In the genomic region with DNA sequence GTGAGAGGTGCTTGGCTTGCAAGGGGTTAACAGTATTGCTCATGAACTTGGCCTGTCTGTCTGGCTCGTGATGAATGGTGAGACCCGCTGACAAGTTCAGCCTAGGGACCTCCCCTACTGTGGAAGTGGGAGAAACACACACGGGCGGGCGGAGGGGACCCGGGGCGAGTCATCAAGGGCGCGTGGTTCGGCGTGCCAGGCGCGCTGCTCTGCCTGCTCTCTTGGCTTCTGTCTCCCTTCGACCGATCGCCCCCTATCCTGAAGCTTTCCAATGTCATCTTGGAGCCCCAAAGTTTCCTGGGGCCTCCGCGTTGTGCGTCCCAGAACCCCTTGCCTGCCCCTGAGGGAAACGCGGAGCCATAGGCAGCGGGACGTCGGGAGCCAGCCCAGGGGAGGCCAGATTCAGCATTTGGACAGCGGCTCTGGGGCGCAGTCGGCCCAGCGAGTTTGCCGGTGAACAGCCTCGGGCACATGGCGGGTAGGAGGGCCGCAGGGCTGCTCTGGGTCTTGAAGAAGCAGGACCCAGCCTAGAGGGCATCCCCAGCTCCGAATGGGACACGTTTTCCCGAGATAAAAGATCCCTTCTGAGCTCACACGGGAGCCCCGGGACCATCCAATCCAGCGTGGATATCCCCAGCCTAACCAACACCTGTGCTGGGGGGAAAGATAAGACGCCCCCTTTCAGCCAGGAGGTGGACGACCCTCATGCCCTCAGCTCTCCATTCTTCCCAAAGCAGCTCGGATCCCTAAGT, we compare ENCODE assay signal across 1 cellular context.
TF ChIP-seq lines count a peak whose summit lies in the region.

No MANE protein-coding gene starts in this region.

TF ChIP-seq in HepG2, 621 proteins besides CTCF, POLR2A, EP300 and RAD21 (continued from another document and continues in another):
- TF ChIP-seq, protein P1, sequence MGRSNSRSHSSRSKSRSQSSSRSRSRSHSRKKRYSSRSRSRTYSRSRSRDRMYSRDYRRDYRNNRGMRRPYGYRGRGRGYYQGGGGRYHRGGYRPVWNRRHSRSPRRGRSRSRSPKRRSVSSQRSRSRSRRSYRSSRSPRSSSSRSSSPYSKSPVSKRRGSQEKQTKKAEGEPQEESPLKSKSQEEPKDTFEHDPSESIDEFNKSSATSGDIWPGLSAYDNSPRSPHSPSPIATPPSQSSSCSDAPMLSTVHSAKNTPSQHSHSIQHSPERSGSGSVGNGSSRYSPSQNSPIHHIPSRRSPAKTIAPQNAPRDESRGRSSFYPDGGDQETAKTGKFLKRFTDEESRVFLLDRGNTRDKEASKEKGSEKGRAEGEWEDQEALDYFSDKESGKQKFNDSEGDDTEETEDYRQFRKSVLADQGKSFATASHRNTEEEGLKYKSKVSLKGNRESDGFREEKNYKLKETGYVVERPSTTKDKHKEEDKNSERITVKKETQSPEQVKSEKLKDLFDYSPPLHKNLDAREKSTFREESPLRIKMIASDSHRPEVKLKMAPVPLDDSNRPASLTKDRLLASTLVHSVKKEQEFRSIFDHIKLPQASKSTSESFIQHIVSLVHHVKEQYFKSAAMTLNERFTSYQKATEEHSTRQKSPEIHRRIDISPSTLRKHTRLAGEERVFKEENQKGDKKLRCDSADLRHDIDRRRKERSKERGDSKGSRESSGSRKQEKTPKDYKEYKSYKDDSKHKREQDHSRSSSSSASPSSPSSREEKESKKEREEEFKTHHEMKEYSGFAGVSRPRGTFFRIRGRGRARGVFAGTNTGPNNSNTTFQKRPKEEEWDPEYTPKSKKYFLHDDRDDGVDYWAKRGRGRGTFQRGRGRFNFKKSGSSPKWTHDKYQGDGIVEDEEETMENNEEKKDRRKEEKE (IDR thresholded peaks at IDR 0.05): no peak
- TF ChIP-seq, protein P2, sequence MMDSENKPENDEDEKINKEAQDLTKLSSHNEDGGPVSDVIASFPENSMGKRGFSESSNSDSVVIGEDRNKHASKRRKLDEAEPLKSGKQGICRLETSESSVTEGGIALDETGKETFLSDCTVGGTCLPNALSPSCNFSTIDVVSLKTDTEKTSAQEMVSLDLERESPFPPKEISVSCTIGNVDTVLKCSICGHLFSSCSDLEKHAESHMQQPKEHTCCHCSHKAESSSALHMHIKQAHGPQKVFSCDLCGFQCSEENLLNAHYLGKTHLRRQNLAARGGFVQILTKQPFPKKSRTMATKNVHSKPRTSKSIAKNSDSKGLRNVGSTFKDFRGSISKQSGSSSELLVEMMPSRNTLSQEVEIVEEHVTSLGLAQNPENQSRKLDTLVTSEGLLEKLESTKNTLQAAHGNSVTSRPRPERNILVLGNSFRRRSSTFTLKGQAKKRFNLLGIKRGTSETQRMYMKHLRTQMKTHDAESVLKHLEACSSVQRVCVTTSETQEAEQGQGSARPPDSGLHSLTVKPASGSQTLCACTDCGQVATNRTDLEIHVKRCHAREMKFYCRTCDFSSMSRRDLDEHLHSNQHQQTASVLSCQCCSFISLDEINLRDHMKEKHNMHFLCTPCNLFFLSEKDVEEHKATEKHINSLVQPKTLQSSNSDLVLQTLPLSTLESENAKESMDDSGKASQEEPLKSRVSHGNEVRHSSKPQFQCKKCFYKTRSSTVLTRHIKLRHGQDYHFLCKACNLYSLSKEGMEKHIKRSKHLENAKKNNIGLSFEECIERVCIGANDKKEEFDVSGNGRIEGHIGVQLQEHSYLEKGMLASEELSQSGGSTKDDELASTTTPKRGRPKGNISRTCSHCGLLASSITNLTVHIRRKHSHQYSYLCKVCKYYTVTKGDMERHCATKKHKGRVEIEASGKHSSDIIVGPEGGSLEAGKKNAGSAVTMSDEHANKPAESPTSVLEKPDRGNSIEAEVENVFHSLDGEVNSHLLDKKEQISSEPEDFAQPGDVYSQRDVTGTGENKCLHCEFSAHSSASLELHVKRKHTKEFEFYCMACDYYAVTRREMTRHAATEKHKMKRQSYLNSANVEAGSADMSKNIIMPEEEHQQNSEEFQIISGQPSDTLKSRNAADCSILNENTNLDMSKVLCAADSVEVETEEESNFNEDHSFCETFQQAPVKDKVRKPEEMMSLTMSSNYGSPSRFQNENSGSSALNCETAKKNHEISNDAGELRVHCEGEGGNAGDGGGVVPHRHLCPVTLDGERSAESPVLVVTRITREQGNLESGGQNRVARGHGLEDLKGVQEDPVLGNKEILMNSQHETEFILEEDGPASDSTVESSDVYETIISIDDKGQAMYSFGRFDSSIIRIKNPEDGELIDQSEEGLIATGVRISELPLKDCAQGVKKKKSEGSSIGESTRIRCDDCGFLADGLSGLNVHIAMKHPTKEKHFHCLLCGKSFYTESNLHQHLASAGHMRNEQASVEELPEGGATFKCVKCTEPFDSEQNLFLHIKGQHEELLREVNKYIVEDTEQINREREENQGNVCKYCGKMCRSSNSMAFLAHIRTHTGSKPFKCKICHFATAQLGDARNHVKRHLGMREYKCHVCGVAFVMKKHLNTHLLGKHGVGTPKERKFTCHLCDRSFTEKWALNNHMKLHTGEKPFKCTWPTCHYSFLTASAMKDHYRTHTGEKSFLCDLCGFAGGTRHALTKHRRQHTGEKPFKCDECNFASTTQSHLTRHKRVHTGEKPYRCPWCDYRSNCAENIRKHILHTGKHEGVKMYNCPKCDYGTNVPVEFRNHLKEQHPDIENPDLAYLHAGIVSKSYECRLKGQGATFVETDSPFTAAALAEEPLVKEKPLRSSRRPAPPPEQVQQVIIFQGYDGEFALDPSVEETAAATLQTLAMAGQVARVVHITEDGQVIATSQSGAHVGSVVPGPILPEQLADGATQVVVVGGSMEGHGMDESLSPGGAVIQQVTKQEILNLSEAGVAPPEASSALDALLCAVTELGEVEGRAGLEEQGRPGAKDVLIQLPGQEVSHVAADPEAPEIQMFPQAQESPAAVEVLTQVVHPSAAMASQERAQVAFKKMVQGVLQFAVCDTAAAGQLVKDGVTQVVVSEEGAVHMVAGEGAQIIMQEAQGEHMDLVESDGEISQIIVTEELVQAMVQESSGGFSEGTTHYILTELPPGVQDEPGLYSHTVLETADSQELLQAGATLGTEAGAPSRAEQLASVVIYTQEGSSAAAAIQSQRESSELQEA (CRISPR knock-in tag; IDR thresholded peaks at IDR 0.05; ENCODE audit: not compliant biosample characterization): peak; percentile 33
- TF ChIP-seq TGIF2 (CRISPR knock-in tag; IDR thresholded peaks at IDR 0.05) (peak; percentile 86), ZNF354B (CRISPR knock-in tag; IDR thresholded peaks at IDR 0.05) (no peak), ZFYVE20 (CRISPR knock-in tag; IDR thresholded peaks at IDR 0.05; ENCODE audit: borderline replicate concordance, low read depth) (0 out of 2 replicates have a peak, but pooled peaks have one; percentile 73), ZNF567 (CRISPR knock-in tag; IDR thresholded peaks at IDR 0.05; ENCODE audit: borderline replicate concordance) (no peak), MEIS2 (CRISPR knock-in tag; IDR thresholded peaks at IDR 0.05) (peak; percentile 79; the same call in 1 of the 2 replicates), ZNF124 (CRISPR knock-in tag; IDR thresholded peaks at IDR 0.05) (peak; percentile 77; the same call in 1 of the 2 replicates), HES4 (CRISPR knock-in tag; IDR thresholded peaks at IDR 0.05; ENCODE audit: borderline replicate concordance) (peak; percentile 96), ZNF598 (CRISPR knock-in tag; IDR thresholded peaks at IDR 0.05; ENCODE audit: borderline replicate concordance) (no peak)
- TF ChIP-seq, protein P3, sequence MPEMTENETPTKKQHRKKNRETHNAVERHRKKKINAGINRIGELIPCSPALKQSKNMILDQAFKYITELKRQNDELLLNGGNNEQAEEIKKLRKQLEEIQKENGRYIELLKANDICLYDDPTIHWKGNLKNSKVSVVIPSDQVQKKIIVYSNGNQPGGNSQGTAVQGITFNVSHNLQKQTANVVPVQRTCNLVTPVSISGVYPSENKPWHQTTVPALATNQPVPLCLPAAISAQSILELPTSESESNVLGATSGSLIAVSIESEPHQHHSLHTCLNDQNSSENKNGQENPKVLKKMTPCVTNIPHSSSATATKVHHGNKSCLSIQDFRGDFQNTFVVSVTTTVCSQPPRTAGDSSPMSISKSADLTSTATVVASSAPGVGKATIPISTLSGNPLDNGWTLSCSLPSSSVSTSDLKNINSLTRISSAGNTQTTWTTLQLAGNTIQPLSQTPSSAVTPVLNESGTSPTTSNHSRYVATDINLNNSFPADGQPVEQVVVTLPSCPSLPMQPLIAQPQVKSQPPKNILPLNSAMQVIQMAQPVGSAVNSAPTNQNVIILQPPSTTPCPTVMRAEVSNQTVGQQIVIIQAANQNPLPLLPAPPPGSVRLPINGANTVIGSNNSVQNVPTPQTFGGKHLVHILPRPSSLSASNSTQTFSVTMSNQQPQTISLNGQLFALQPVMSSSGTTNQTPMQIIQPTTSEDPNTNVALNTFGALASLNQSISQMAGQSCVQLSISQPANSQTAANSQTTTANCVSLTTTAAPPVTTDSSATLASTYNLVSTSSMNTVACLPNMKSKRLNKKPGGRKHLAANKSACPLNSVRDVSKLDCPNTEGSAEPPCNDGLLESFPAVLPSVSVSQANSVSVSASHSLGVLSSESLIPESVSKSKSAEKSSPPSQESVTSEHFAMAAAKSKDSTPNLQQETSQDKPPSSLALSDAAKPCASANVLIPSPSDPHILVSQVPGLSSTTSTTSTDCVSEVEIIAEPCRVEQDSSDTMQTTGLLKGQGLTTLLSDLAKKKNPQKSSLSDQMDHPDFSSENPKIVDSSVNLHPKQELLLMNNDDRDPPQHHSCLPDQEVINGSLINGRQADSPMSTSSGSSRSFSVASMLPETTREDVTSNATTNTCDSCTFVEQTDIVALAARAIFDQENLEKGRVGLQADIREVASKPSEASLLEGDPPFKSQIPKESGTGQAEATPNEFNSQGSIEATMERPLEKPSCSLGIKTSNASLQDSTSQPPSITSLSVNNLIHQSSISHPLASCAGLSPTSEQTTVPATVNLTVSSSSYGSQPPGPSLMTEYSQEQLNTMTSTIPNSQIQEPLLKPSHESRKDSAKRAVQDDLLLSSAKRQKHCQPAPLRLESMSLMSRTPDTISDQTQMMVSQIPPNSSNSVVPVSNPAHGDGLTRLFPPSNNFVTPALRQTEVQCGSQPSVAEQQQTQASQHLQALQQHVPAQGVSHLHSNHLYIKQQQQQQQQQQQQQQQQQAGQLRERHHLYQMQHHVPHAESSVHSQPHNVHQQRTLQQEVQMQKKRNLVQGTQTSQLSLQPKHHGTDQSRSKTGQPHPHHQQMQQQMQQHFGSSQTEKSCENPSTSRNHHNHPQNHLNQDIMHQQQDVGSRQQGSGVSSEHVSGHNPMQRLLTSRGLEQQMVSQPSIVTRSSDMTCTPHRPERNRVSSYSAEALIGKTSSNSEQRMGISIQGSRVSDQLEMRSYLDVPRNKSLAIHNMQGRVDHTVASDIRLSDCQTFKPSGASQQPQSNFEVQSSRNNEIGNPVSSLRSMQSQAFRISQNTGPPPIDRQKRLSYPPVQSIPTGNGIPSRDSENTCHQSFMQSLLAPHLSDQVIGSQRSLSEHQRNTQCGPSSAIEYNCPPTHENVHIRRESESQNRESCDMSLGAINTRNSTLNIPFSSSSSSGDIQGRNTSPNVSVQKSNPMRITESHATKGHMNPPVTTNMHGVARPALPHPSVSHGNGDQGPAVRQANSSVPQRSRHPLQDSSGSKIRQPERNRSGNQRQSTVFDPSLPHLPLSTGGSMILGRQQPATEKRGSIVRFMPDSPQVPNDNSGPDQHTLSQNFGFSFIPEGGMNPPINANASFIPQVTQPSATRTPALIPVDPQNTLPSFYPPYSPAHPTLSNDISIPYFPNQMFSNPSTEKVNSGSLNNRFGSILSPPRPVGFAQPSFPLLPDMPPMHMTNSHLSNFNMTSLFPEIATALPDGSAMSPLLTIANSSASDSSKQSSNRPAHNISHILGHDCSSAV (CRISPR knock-in tag; IDR thresholded peaks at IDR 0.05; ENCODE audit: borderline replicate concordance): no peak
- TF ChIP-seq, protein P4, sequence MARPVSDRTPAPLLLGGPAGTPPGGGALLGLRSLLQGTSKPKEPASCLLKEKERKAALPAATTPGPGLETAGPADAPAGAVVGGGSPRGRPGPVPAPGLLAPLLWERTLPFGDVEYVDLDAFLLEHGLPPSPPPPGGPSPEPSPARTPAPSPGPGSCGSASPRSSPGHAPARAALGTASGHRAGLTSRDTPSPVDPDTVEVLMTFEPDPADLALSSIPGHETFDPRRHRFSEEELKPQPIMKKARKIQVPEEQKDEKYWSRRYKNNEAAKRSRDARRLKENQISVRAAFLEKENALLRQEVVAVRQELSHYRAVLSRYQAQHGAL (CRISPR knock-in tag; IDR thresholded peaks at IDR 0.05; ENCODE audit: not compliant biosample characterization): no peak
- TF ChIP-seq, protein P5, sequence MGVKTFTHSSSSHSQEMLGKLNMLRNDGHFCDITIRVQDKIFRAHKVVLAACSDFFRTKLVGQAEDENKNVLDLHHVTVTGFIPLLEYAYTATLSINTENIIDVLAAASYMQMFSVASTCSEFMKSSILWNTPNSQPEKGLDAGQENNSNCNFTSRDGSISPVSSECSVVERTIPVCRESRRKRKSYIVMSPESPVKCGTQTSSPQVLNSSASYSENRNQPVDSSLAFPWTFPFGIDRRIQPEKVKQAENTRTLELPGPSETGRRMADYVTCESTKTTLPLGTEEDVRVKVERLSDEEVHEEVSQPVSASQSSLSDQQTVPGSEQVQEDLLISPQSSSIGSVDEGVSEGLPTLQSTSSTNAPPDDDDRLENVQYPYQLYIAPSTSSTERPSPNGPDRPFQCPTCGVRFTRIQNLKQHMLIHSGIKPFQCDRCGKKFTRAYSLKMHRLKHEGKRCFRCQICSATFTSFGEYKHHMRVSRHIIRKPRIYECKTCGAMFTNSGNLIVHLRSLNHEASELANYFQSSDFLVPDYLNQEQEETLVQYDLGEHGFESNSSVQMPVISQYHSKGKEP (CRISPR knock-in tag; IDR thresholded peaks at IDR 0.05): peak; percentile 95; the same call in 1 of the 2 replicates
- TF ChIP-seq, protein P6, sequence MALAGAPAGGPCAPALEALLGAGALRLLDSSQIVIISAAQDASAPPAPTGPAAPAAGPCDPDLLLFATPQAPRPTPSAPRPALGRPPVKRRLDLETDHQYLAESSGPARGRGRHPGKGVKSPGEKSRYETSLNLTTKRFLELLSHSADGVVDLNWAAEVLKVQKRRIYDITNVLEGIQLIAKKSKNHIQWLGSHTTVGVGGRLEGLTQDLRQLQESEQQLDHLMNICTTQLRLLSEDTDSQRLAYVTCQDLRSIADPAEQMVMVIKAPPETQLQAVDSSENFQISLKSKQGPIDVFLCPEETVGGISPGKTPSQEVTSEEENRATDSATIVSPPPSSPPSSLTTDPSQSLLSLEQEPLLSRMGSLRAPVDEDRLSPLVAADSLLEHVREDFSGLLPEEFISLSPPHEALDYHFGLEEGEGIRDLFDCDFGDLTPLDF (CRISPR knock-in tag; IDR thresholded peaks at IDR 0.05): no peak
- TF ChIP-seq, protein P7, sequence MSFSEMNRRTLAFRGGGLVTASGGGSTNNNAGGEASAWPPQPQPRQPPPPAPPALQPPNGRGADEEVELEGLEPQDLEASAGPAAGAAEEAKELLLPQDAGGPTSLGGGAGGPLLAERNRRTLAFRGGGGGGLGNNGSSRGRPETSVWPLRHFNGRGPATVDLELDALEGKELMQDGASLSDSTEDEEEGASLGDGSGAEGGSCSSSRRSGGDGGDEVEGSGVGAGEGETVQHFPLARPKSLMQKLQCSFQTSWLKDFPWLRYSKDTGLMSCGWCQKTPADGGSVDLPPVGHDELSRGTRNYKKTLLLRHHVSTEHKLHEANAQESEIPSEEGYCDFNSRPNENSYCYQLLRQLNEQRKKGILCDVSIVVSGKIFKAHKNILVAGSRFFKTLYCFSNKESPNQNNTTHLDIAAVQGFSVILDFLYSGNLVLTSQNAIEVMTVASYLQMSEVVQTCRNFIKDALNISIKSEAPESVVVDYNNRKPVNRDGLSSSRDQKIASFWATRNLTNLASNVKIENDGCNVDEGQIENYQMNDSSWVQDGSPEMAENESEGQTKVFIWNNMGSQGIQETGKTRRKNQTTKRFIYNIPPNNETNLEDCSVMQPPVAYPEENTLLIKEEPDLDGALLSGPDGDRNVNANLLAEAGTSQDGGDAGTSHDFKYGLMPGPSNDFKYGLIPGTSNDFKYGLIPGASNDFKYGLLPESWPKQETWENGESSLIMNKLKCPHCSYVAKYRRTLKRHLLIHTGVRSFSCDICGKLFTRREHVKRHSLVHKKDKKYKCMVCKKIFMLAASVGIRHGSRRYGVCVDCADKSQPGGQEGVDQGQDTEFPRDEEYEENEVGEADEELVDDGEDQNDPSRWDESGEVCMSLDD (CRISPR knock-in tag; IDR thresholded peaks at IDR 0.05; ENCODE audit: borderline replicate concordance): peak; percentile 75; the same call in 1 of the 2 replicates
